ENCODE assay signal across 13 cellular contexts in the genomic region with DNA sequence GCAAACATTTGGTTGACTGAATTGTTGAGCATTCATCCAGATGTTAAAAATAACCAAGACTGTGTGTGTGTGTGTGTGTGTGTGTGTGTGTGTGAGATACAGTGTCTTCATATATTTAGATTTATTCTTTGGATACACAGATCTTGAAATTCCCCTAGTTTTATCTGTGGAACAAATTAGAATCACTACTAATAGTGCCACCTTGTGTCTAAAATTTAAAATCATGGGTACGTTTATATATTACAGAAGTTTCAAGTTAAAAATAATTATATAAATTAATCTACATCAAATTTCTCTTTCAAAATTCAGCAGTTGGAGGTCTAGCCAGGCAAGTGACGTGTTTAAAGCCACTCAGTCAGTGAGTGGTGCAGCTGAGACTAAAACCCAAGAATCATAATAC.
A peak's percentile ranks its signal among the peaks of the same experiment; 100 is the strongest.
DNase-seq lines count a peak whose midpoint lies in the region; FAIRE-seq and TF ChIP-seq lines count a peak whose summit lies in the region.
"Had no signal": no experiment of that assay in that cellular context is flagged by ENCODE, and none has a peak within 500 bp of the region (broad histone marks: within the 10 kb centered on the region; RNA-seq: fewer than 3 reads in every experiment).

No MANE protein-coding gene starts in this region.

- CTCF ChIA-PET in OCI-LY7 (lab: Charles Lee; ENCODE audit: unreplicated experiment) = no interaction called here

- H3K27ac ChIP-seq in OCI-LY7 (ENCODE audit: low read depth, low read length, poor library complexity, severe bottlenecking) (no peak overlapping the region), small intestine (ENCODE audit: low read depth in 1 of 2, low read length in 1 of 2) (no peak overlapping the region), mesendoderm (ENCODE audit: low read depth, low read length) (no peak overlapping the region)
- H3K27ac ChIP-seq: skin epidermis had no signal

- H3K79me2 ChIP-seq in OCI-LY7 (ENCODE audit: insufficient read depth, low read depth, low read length) (no peaks in the 10 kb centered on the region), mesendoderm (ENCODE audit: control insufficient read depth, insufficient read depth, low read length) (no peaks in the 10 kb centered on the region)

- no peak overlapping the region for H2BK5ac ChIP-seq in mesendoderm (ENCODE audit: low read length)

- H3K4me2 ChIP-seq in OCI-LY7 (ENCODE audit: low read length) (no peak overlapping the region), mesendoderm (ENCODE audit: low read length) (no peak overlapping the region)

- H2BK15ac ChIP-seq in mesendoderm (replicated peaks; ENCODE audit: low read depth) = no peak overlapping the region

- H3K18ac ChIP-seq in mesendoderm (ENCODE audit: low read length) = no peak overlapping the region

- no peak overlapping the region for H3K4ac ChIP-seq in mesendoderm (ENCODE audit: low read depth, low read length)

- BruUV-seq in OCI-LY7 (replicated peaks; lab: Mats Ljungman, UMichigan) = no TSS peak

- no peak overlapping the region for H4K8ac ChIP-seq in mesendoderm (ENCODE audit: low read depth, low read length)

- H3K9me3 ChIP-seq in OCI-LY7 (ENCODE audit: low read length) = no peaks in the 10 kb centered on the region
- no peaks in the 10 kb centered on the region for H3K9me3 ChIP-seq in small intestine (ENCODE audit: control insufficient read depth, low read depth)
- H3K9me3 ChIP-seq: BE2C had no signal

- H3K9ac ChIP-seq in mesendoderm (ENCODE audit: low read length) = no peak overlapping the region

- peak; percentile 54 for TF ChIP-seq CTCF in OCI-LY7 (conservative IDR thresholded peaks at IDR 0.05; ENCODE audit: low read length)

- no peak overlapping the region for H3K4me3 ChIP-seq in OCI-LY7 (ENCODE audit: low read depth, low read length, poor library complexity, severe bottlenecking)
- H3K4me3 ChIP-seq in small intestine (ENCODE audit: low read depth in 1 of 2, low read length in 2 of 2) = no peak overlapping the region
- H3K4me3 ChIP-seq in mesendoderm (ENCODE audit: low read length) = no peak overlapping the region
- H3K4me3 ChIP-seq: skin epidermis had no signal

- intact Hi-C loops in OCI-LY7 (cut with micrococcal nuclease; ENCODE audit: unreplicated experiment) = no loop called here

- H4K5ac ChIP-seq in mesendoderm (ENCODE audit: low read length) = no peak overlapping the region

- no peaks in the 10 kb centered on the region for H4K20me1 ChIP-seq in OCI-LY7 (ENCODE audit: insufficient read depth, low read length)

- H3K27me3 ChIP-seq in small intestine (ENCODE audit: control insufficient read depth in 2 of 2, insufficient read depth in 2 of 2, low read length in 2 of 2) (no peaks in the 10 kb centered on the region), mesendoderm (ENCODE audit: insufficient read depth, low read length, poor library complexity) (no peaks in the 10 kb centered on the region)
- H3K27me3 ChIP-seq: BE2C had no signal

- H2BK120ac ChIP-seq in mesendoderm (ENCODE audit: low read depth, low read length) = no peak overlapping the region

- no peaks in the 10 kb centered on the region for H3K36me3 ChIP-seq in OCI-LY7 (ENCODE audit: insufficient read depth, low read length)
- H3K36me3 ChIP-seq in small intestine (ENCODE audit: control insufficient read depth in 2 of 2, insufficient read depth in 2 of 2, low read length in 2 of 2) = no peaks in the 10 kb centered on the region
- no peaks in the 10 kb centered on the region for H3K36me3 ChIP-seq in mesendoderm (ENCODE audit: control insufficient read depth, insufficient read depth, low read length)
- H3K36me3 ChIP-seq: BE2C had no signal

- no peaks in the 10 kb centered on the region for H3K79me1 ChIP-seq in mesendoderm (ENCODE audit: low read length)

- POLR2A ChIA-PET in OCI-LY7 (lab: Charles Lee) = no interaction called here

- 21 to 26% (median 24%) methylated on average over 2 of the region's 2 CpGs for WGBS in small intestine, 3 donors
- no CpG with 5 or more reads among the region's 2 CpGs for WGBS in mesendoderm (ENCODE audit: extremely low coverage, insufficient coverage, low lambda C conversion rate)

- DNase-seq in NOMO-1 treated with DMSO at 0.1 percent for 48 hours (lab: John Stamatoyannopoulos, UW; ENCODE audit: unreplicated experiment) (peak; percentile 8), NOMO-1 treated with dmso at 0.1 percent for 144 hours (lab: John Stamatoyannopoulos, UW; ENCODE audit: unreplicated experiment) (no peak), OCI-LY7 (ENCODE audit: low spot score) (no peak), small intestine (peak; percentile 7), middle frontal gyrus (ENCODE audit: extremely low spot score, low spot score) (no peak), NCI-H524 treated with DMSO at 0.1 percent for 48 hours (lab: John Stamatoyannopoulos, UW) (no peak), mesendoderm (no peak)
- DNase-seq: activated CD4-positive, alpha-beta T cell treated with anti-CD3 and anti-CD28 coated beads for 4 hours; activated naive CD8-positive, alpha-beta T cell treated with anti-CD3 and anti-CD28 coated beads, Interleukin-2, amount 10 ng/mL, durations not matched to agents 7 days and 5 days; BE2C; KBM-7 had no signal

- no peak overlapping the region for H3K23ac ChIP-seq in mesendoderm (ENCODE audit: low read length)

- FAIRE-seq in endometrium (lab: Jason Lieb, UNC) (peak; percentile 8), small intestine (lab: Jason Lieb, UNC) (no peak)

- no peak overlapping the region for H2AK5ac ChIP-seq in mesendoderm (ENCODE audit: low read length)

- no peak overlapping the region for H3K56ac ChIP-seq in mesendoderm (ENCODE audit: low read length)

- H3K9me2 ChIP-seq in OCI-LY7 (ENCODE audit: insufficient read depth, low read length) = no peaks in the 10 kb centered on the region

- no peaks in the 10 kb centered on the region for H3K4me1 ChIP-seq in OCI-LY7 (ENCODE audit: insufficient read depth, low read length, poor library complexity, severe bottlenecking)
- no peaks in the 10 kb centered on the region for H3K4me1 ChIP-seq in small intestine (ENCODE audit: control insufficient read depth in 2 of 2, insufficient read depth in 1 of 2, low read depth in 1 of 2, low read length in 1 of 2)
- H3K4me1 ChIP-seq in mesendoderm (ENCODE audit: control insufficient read depth, low read depth, low read length) = no peaks in the 10 kb centered on the region
- H3K4me1 ChIP-seq: BE2C had no signal

- H2AFZ ChIP-seq in OCI-LY7 (ENCODE audit: low read length) = no peak overlapping the region

Comparison
In these comparisons a context has a peak if more than half of its experiments do, and no peak if none do; other contexts are left out.
1. DNase-seq: peak in NOMO-1 treated with DMSO at 0.1 percent for 48 hours (single experiment) and small intestine (single experiment); none in NOMO-1 treated with dmso at 0.1 percent for 144 hours (single experiment), OCI-LY7 (single experiment), middle frontal gyrus (single experiment), NCI-H524 treated with DMSO at 0.1 percent for 48 hours (single experiment) and mesendoderm (single experiment).